ENCODE assay signal across 22 cellular contexts in genomic region chr1:6466751-6467150, GRCh38. TPM values are rescaled to one million over a fixed set of nuclear protein-coding genes. Genes with fewer than 3 reads are reported as not detected.
A peak's percentile ranks its signal among the peaks of the same experiment; 100 is the strongest.
DNase-seq lines count a peak whose midpoint lies in the region; ATAC-seq lines count a peak whose summit lies in the region.
"Had no signal": no experiment of that assay in that cellular context is flagged by ENCODE, and none has a peak within 500 bp of the region (broad histone marks: within the 10 kb centered on the region; RNA-seq: fewer than 3 reads in every experiment).

No MANE protein-coding gene starts in this region.

- no peak for ATAC-seq in activated CD4-positive, alpha-beta T cell treated with anti-CD3 and anti-CD28 coated beads for 36 hours
- no peak for ATAC-seq in CD4-positive, CD25-positive, alpha-beta regulatory T cell (ENCODE audit: low read depth in 2 of 2)
- no peak for ATAC-seq in stimulated activated memory B cell treated with anti-CD40 and anti-IgM and Interleukin-4, amounts not matched to agents 10 μg/mL and 1 μg/mL and 100 μg/mL, for 72 hours
- no peak for ATAC-seq in GM21367 (IDR thresholded peaks at IDR 0.05; ENCODE audit: unreplicated experiment)
- ATAC-seq in GM19452 (IDR thresholded peaks at IDR 0.05; ENCODE audit: unreplicated experiment), result no peak
- ATAC-seq: gastrocnemius medialis, left cardiac atrium, sciatic nerve had no signal

- POLR2A ChIA-PET in activated CD4-positive, alpha-beta T cell treated with anti-CD3 and anti-CD28 coated beads for 36 hours (lab: Charles Lee), result no interaction called here
- POLR2A ChIA-PET in activated CD4-positive, alpha-beta memory T cell treated with anti-CD3 and anti-CD28 coated beads for 36 hours (lab: Charles Lee), result no interaction called here

- DNase-seq in activated CD4-positive, alpha-beta T cell treated with anti-CD3 and anti-CD28 coated beads for 36 hours, result no peak
- no peak for DNase-seq in activated CD4-positive, alpha-beta T cell treated with anti-CD3 and anti-CD28 coated beads for 48 hours
- DNase-seq in CD4-positive, CD25-positive, alpha-beta regulatory T cell, result no peak
- no peak for DNase-seq in activated CD4-positive, alpha-beta memory T cell treated with anti-CD3 and anti-CD28 coated beads for 36 hours
- no peak for DNase-seq in effector memory CD4-positive, alpha-beta T cell
- DNase-seq: dermis blood vessel endothelial cell; DMS153; gastrocnemius medialis; left cardiac atrium; stimulated activated naive B cell treated with anti-CD40 and anti-IgM and Interleukin-4, amounts not matched to agents 10 μg/mL and 1 μg/mL and 100 μg/mL, for 72 hours; testis had no signal

- H3K9me3 ChIP-seq in CD4-positive, CD25-positive, alpha-beta regulatory T cell (ENCODE audit: control insufficient read depth in 2 of 2, low read length in 2 of 2), result no peaks in the 10 kb centered on the region
- no peaks in the 10 kb centered on the region for H3K9me3 ChIP-seq in effector memory CD4-positive, alpha-beta T cell (ENCODE audit: control insufficient read depth, low read length)
- H3K9me3 ChIP-seq: gastrocnemius medialis, prostate gland, SJSA1, testis had no signal

- peaks cover 30% of the 10 kb centered on the region for H3K4me1 Mint-ChIP-seq in activated CD4-positive, alpha-beta T cell treated with anti-CD3 and anti-CD28 coated beads for 36 hours
- H3K4me1 Mint-ChIP-seq in CD4-positive, CD25-positive, alpha-beta regulatory T cell, result peaks cover 0 to 47% (median 19%) of the 10 kb centered on the region in 4 donors
- H3K4me1 Mint-ChIP-seq in activated CD4-positive, alpha-beta memory T cell treated with anti-CD3 and anti-CD28 coated beads for 36 hours (ENCODE audit: low read depth), result peaks cover 36% of the 10 kb centered on the region
- H3K4me1 Mint-ChIP-seq in stimulated activated memory B cell treated with anti-CD40 and anti-IgM and Interleukin-4, amounts not matched to agents 10 μg/mL and 1 μg/mL and 100 μg/mL, for 72 hours, result peaks cover 4% of the 10 kb centered on the region
- H3K4me1 Mint-ChIP-seq: stimulated activated naive B cell treated with anti-CD40 and anti-IgM and Interleukin-4, amounts not matched to agents 10 μg/mL and 1 μg/mL and 100 μg/mL, for 72 hours had no signal

- CTCF ChIA-PET in activated CD4-positive, alpha-beta T cell treated with anti-CD3 and anti-CD28 coated beads for 36 hours (lab: Charles Lee), result interaction anchor here (0.7 to 1.6 kb wide), 4 partner anchors 13 to 220 kb away, joined by 4 to 7 read pairs (median 5); no protein-coding TSS in a partner anchor
- CTCF ChIA-PET in activated CD4-positive, alpha-beta memory T cell treated with anti-CD3 and anti-CD28 coated beads for 36 hours (lab: Charles Lee), result interaction anchor here (0.6 to 3.4 kb wide), 9 partner anchors 9 to 220 kb away, joined by 3 to 18 read pairs (median 6); no protein-coding TSS in a partner anchor

- no peak overlapping the region for H3K27ac Mint-ChIP-seq in activated CD4-positive, alpha-beta T cell treated with anti-CD3 and anti-CD28 coated beads for 36 hours
- H3K27ac Mint-ChIP-seq in CD4-positive, CD25-positive, alpha-beta regulatory T cell, result peak overlapping the region; percentile 64 to 85 (median 76)
- H3K27ac Mint-ChIP-seq in activated CD4-positive, alpha-beta memory T cell treated with anti-CD3 and anti-CD28 coated beads for 36 hours, result peak overlapping the region; percentile 76
- H3K27ac Mint-ChIP-seq in stimulated activated memory B cell treated with anti-CD40 and anti-IgM and Interleukin-4, amounts not matched to agents 10 μg/mL and 1 μg/mL and 100 μg/mL, for 72 hours, result no peak overlapping the region
- H3K27ac Mint-ChIP-seq: H9; IgD-negative memory B cell; stimulated activated naive B cell treated with anti-CD40 and anti-IgM and Interleukin-4, amounts not matched to agents 10 μg/mL and 1 μg/mL and 100 μg/mL, for 72 hours had no signal

- peaks cover 25% of the 10 kb centered on the region for H3K36me3 Mint-ChIP-seq in activated CD4-positive, alpha-beta T cell treated with anti-CD3 and anti-CD28 coated beads for 36 hours (ENCODE audit: low read depth)
- H3K36me3 Mint-ChIP-seq in CD4-positive, CD25-positive, alpha-beta regulatory T cell, result peaks cover 14% of the 10 kb centered on the region
- H3K36me3 Mint-ChIP-seq in activated CD4-positive, alpha-beta memory T cell treated with anti-CD3 and anti-CD28 coated beads for 36 hours, result peaks cover 23% of the 10 kb centered on the region
- no peaks in the 10 kb centered on the region for H3K36me3 Mint-ChIP-seq in stimulated activated memory B cell treated with anti-CD40 and anti-IgM and Interleukin-4, amounts not matched to agents 10 μg/mL and 1 μg/mL and 100 μg/mL, for 72 hours
- H3K36me3 Mint-ChIP-seq: stimulated activated naive B cell treated with anti-CD40 and anti-IgM and Interleukin-4, amounts not matched to agents 10 μg/mL and 1 μg/mL and 100 μg/mL, for 72 hours had no signal

- H3K27ac ChIP-seq in CD4-positive, CD25-positive, alpha-beta regulatory T cell (ENCODE audit: insufficient read depth, low read length, poor library complexity, severe bottlenecking), result peak overlapping the region; percentile 97
- H3K27ac ChIP-seq in effector memory CD4-positive, alpha-beta T cell (ENCODE audit: insufficient read depth, low read length, poor library complexity, severe bottlenecking), result peak overlapping the region; percentile 99
- H3K27ac ChIP-seq: gastrocnemius medialis, hepatocyte, prostate gland, SJSA1, testis had no signal

- H3K9me3 Mint-ChIP-seq in activated CD4-positive, alpha-beta T cell treated with anti-CD3 and anti-CD28 coated beads for 36 hours (ENCODE audit: low read depth), result no peaks in the 10 kb centered on the region
- H3K9me3 Mint-ChIP-seq in CD4-positive, CD25-positive, alpha-beta regulatory T cell, result no peaks in the 10 kb centered on the region
- H3K9me3 Mint-ChIP-seq in activated CD4-positive, alpha-beta memory T cell treated with anti-CD3 and anti-CD28 coated beads for 36 hours, result no peaks in the 10 kb centered on the region
- H3K9me3 Mint-ChIP-seq in stimulated activated memory B cell treated with anti-CD40 and anti-IgM and Interleukin-4, amounts not matched to agents 10 μg/mL and 1 μg/mL and 100 μg/mL, for 72 hours, result no peaks in the 10 kb centered on the region
- H3K9me3 Mint-ChIP-seq: H9; IgD-negative memory B cell; stimulated activated naive B cell treated with anti-CD40 and anti-IgM and Interleukin-4, amounts not matched to agents 10 μg/mL and 1 μg/mL and 100 μg/mL, for 72 hours had no signal

- H3K4me3 ChIP-seq in CD4-positive, CD25-positive, alpha-beta regulatory T cell (ENCODE audit: low read depth, low read length), result no peak overlapping the region
- peak overlapping the region; percentile 88 for H3K4me3 ChIP-seq in effector memory CD4-positive, alpha-beta T cell (ENCODE audit: insufficient read depth, low read depth, low read length, poor library complexity, severe bottlenecking)
- H3K4me3 ChIP-seq: gastrocnemius medialis, hepatocyte, prostate gland, SJSA1, testis had no signal

- H3K36me3 ChIP-seq in CD4-positive, CD25-positive, alpha-beta regulatory T cell (ENCODE audit: control insufficient read depth, insufficient read depth, low read length), result peaks cover 15% of the 10 kb centered on the region
- peaks cover 19% of the 10 kb centered on the region for H3K36me3 ChIP-seq in effector memory CD4-positive, alpha-beta T cell (ENCODE audit: control insufficient read depth, insufficient read depth, low read length)
- H3K36me3 ChIP-seq: gastrocnemius medialis, prostate gland, SJSA1 had no signal

- intact Hi-C loops in activated CD4-positive, alpha-beta T cell treated with anti-CD3 and anti-CD28 coated beads for 36 hours (cut with DNase I, micrococcal nuclease), result loop anchor here in 1 of 2 experiments (1.0 to 10.0 kb wide), 3 partner anchors 73 to 472 kb away; partner anchors contain the start of genes ACOT7, CAMTA1 and NPHP4
- intact Hi-C loops in activated CD4-positive, alpha-beta memory T cell treated with anti-CD3 and anti-CD28 coated beads for 36 hours (cut with micrococcal nuclease), result no loop called here

- peaks cover 50% of the 10 kb centered on the region for H3K4me1 ChIP-seq in CD4-positive, CD25-positive, alpha-beta regulatory T cell (ENCODE audit: control insufficient read depth, insufficient read depth, low read length, poor library complexity, severe bottlenecking)
- H3K4me1 ChIP-seq in effector memory CD4-positive, alpha-beta T cell (ENCODE audit: control insufficient read depth, insufficient read depth, low read length, poor library complexity, severe bottlenecking), result peaks cover 49% of the 10 kb centered on the region
- H3K4me1 ChIP-seq: gastrocnemius medialis, prostate gland, SJSA1, testis had no signal

- peak overlapping the region; percentile 84 for H3K4me3 Mint-ChIP-seq in activated CD4-positive, alpha-beta T cell treated with anti-CD3 and anti-CD28 coated beads for 36 hours
- peak overlapping the region; percentile 79 to 98 (median 88) for H3K4me3 Mint-ChIP-seq in CD4-positive, CD25-positive, alpha-beta regulatory T cell
- H3K4me3 Mint-ChIP-seq in activated CD4-positive, alpha-beta memory T cell treated with anti-CD3 and anti-CD28 coated beads for 36 hours, result peak overlapping the region; percentile 82
- H3K4me3 Mint-ChIP-seq in stimulated activated memory B cell treated with anti-CD40 and anti-IgM and Interleukin-4, amounts not matched to agents 10 μg/mL and 1 μg/mL and 100 μg/mL, for 72 hours, result no peak overlapping the region
- H3K4me3 Mint-ChIP-seq: H9; stimulated activated naive B cell treated with anti-CD40 and anti-IgM and Interleukin-4, amounts not matched to agents 10 μg/mL and 1 μg/mL and 100 μg/mL, for 72 hours had no signal

- no peaks in the 10 kb centered on the region for H3K27me3 Mint-ChIP-seq in activated CD4-positive, alpha-beta T cell treated with anti-CD3 and anti-CD28 coated beads for 36 hours
- no peaks in the 10 kb centered on the region for H3K27me3 Mint-ChIP-seq in CD4-positive, CD25-positive, alpha-beta regulatory T cell
- H3K27me3 Mint-ChIP-seq in activated CD4-positive, alpha-beta memory T cell treated with anti-CD3 and anti-CD28 coated beads for 36 hours, result no peaks in the 10 kb centered on the region
- H3K27me3 Mint-ChIP-seq in stimulated activated memory B cell treated with anti-CD40 and anti-IgM and Interleukin-4, amounts not matched to agents 10 μg/mL and 1 μg/mL and 100 μg/mL, for 72 hours, result peaks cover 52% of the 10 kb centered on the region

- H3K27me3 ChIP-seq in CD4-positive, CD25-positive, alpha-beta regulatory T cell (ENCODE audit: control insufficient read depth, insufficient read depth, low read length), result no peaks in the 10 kb centered on the region
- no peaks in the 10 kb centered on the region for H3K27me3 ChIP-seq in effector memory CD4-positive, alpha-beta T cell (replicated peaks; ENCODE audit: control insufficient read depth, insufficient read depth, low read length, poor library complexity, severe bottlenecking)
- H3K27me3 ChIP-seq: hepatocyte, SJSA1, testis had no signal

RNA-seq across cellular contexts. Expression of gene TNFRSF25, which starts 0.8 kb away (rescaled TPM):
- 10 to 100 TPM; 57.3 to 66.7 TPM for total RNA-seq in activated CD4-positive, alpha-beta T cell treated with anti-CD3 and anti-CD28 coated beads for 36 hours
- total RNA-seq in CD4-positive, CD25-positive, alpha-beta regulatory T cell, result 258 TPM
- 10 to 100 TPM; 23.3 to 32.8 (median 31.0) TPM for polyA plus RNA-seq in CD4-positive, CD25-positive, alpha-beta regulatory T cell
- total RNA-seq in activated CD4-positive, alpha-beta memory T cell treated with anti-CD3 and anti-CD28 coated beads for 36 hours, result 10 to 100 TPM; 90.0 to 97.4 TPM

RNA-seq across cellular contexts. Expression of gene PLEKHG5, which starts 24.7 kb away (rescaled TPM):
- 1 to 10 TPM in 1 of 2 experiments, under 1 TPM in 1; 0.76 to 1.1 TPM for total RNA-seq in activated CD4-positive, alpha-beta T cell treated with anti-CD3 and anti-CD28 coated beads for 36 hours
- total RNA-seq in CD4-positive, CD25-positive, alpha-beta regulatory T cell, result 5.0 TPM
- polyA plus RNA-seq in CD4-positive, CD25-positive, alpha-beta regulatory T cell, result 1 to 10 TPM in 1 of 4 donors, under 1 TPM in 2, not detected in 1; 0.65 to 1.0 (median 0.68) TPM
- total RNA-seq in activated CD4-positive, alpha-beta memory T cell treated with anti-CD3 and anti-CD28 coated beads for 36 hours, result 1 to 10 TPM; 2.1 to 2.2 TPM
- polyA plus RNA-seq: IgD-negative memory B cell had no signal

RNA-seq across cellular contexts. Expression of gene ESPN, which starts 42.2 kb away (rescaled TPM):
- total RNA-seq in activated CD4-positive, alpha-beta T cell treated with anti-CD3 and anti-CD28 coated beads for 36 hours, result under 1 TPM; 0.14 to 0.55 TPM
- 3.7 TPM for total RNA-seq in CD4-positive, CD25-positive, alpha-beta regulatory T cell
- polyA plus RNA-seq in CD4-positive, CD25-positive, alpha-beta regulatory T cell, result under 1 TPM; 0.22 to 0.25 (median 0.22) TPM
- total RNA-seq in activated CD4-positive, alpha-beta memory T cell treated with anti-CD3 and anti-CD28 coated beads for 36 hours, result 1 to 10 TPM in 1 of 2 experiments, under 1 TPM in 1; 0.83 to 1.5 TPM
- total RNA-seq: A172, RPMI7951, SJSA1 had no signal
- polyA plus RNA-seq: IgD-negative memory B cell had no signal

RNA-seq across cellular contexts. Expression of gene HES2, which starts 47.0 kb away (rescaled TPM):
- under 1 TPM in 1 of 2 experiments, not detected in 1; 0.05 TPM for total RNA-seq in activated CD4-positive, alpha-beta T cell treated with anti-CD3 and anti-CD28 coated beads for 36 hours
- total RNA-seq in CD4-positive, CD25-positive, alpha-beta regulatory T cell, result not detected
- not detected for polyA plus RNA-seq in CD4-positive, CD25-positive, alpha-beta regulatory T cell
- under 1 TPM in 1 of 2 experiments, not detected in 1; 0.07 TPM for total RNA-seq in activated CD4-positive, alpha-beta memory T cell treated with anti-CD3 and anti-CD28 coated beads for 36 hours
- total RNA-seq: sciatic nerve, SJSA1 had no signal
- polyA plus RNA-seq: IgD-negative memory B cell had no signal

Comparison
In these comparisons a context has a peak if more than half of its experiments do, and no peak if none do; other contexts are left out.
1. H3K27ac Mint-ChIP-seq: peak in CD4-positive, CD25-positive, alpha-beta regulatory T cell (3 of 3) and activated CD4-positive, alpha-beta memory T cell treated with anti-CD3 and anti-CD28 coated beads for 36 hours (single experiment); none in activated CD4-positive, alpha-beta T cell treated with anti-CD3 and anti-CD28 coated beads for 36 hours (single experiment) and stimulated activated memory B cell treated with anti-CD40 and anti-IgM and Interleukin-4, amounts not matched to agents 10 μg/mL and 1 μg/mL and 100 μg/mL, for 72 hours (single experiment).